In the genomic region with DNA sequence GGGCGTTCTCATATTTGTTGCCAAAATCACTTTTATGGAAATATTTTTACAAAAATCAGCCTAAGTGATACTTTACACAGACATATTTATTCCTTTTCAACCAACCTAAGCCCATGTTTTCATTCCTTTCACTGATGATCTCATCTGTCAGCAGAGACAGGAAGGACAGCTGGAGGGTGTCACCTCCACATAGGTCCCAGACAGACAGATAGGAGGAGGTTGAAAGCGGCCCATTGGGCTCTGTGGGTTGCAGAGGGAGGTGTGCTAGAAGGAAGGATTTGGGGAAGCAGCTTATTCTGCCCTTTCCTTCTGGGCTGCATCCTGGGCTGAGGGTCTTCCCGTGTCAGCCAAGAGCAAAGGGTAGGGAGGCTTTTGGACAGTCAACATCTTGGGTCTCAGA, we compare ENCODE assay signal across 10 cellular contexts. TPM values are rescaled to one million over a fixed set of nuclear protein-coding genes. Genes with fewer than 3 reads are reported as not detected.
A peak's percentile ranks its signal among the peaks of the same experiment; 100 is the strongest.
DNase-seq lines count a peak whose midpoint lies in the region; ATAC-seq and TF ChIP-seq lines count a peak whose summit lies in the region.
"Had no signal": no experiment of that assay in that cellular context is flagged by ENCODE, and none has a peak within 500 bp of the region (broad histone marks: within the 10 kb centered on the region; RNA-seq: fewer than 3 reads in every experiment).

No MANE protein-coding gene starts in this region.

- POLR2A ChIA-PET in activated CD8-positive, alpha-beta T cell treated with anti-CD3 and anti-CD28 coated beads for 36 hours (lab: Charles Lee), result interaction anchor here (1.0 to 2.7 kb wide), 8 partner anchors 9 to 104 kb away, joined by 3 to 24 read pairs (median 8); no protein-coding TSS in a partner anchor

- peak; percentile 70 for DNase-seq in activated CD8-positive, alpha-beta T cell treated with anti-CD3 and anti-CD28 coated beads for 36 hours
- DNase-seq in immature natural killer cell (peak; percentile 50 to 61 (median 55)), AG08396 (ENCODE audit: low spot score) (no peak), SW480 (ENCODE audit: low spot score) (no peak), EL (no peak)
- DNase-seq: NCI-H2029 treated with DMSO at 0.1 percent for 48 hours had no signal

- H3K27me3 Mint-ChIP-seq in activated CD8-positive, alpha-beta T cell treated with anti-CD3 and anti-CD28 coated beads for 36 hours, result no peaks in the 10 kb centered on the region
- H3K27me3 Mint-ChIP-seq in immature natural killer cell (ENCODE audit: low read depth in 3 of 3), result peaks cover 5 to 13% (median 10%) of the 10 kb centered on the region in 3 donors

- H3K4me3 ChIP-seq in BLaER1 treated with 17β-estradiol and CSF1 and Interleukin-3, amounts not matched to agents 10 nM and 100 nM, result no peak overlapping the region
- H3K4me3 ChIP-seq: SJSA1 had no signal

- H3K4me1 ChIP-seq in BLaER1 treated with 17β-estradiol and CSF1 and Interleukin-3, amounts not matched to agents 10 nM and 100 nM, result peaks cover 56 to 97% (median 77%) of the 10 kb centered on the region in 10 experiments
- H3K4me1 ChIP-seq: SJSA1 had no signal

- peak overlapping the region; percentile 66 to 92 (median 85) for H3K4me2 ChIP-seq in BLaER1 treated with 17β-estradiol and CSF1 and Interleukin-3, amounts not matched to agents 10 nM and 100 nM

- H3K4me3 Mint-ChIP-seq in activated CD8-positive, alpha-beta T cell treated with anti-CD3 and anti-CD28 coated beads for 36 hours, result no peak overlapping the region
- peak overlapping the region; percentile 62 to 82 (median 75) for H3K4me3 Mint-ChIP-seq in immature natural killer cell

- peak overlapping the region; percentile 97 for H3K27ac Mint-ChIP-seq in activated CD8-positive, alpha-beta T cell treated with anti-CD3 and anti-CD28 coated beads for 36 hours
- H3K27ac Mint-ChIP-seq in immature natural killer cell, result peak overlapping the region; percentile 92 to 99 (median 96)

- H3K4me1 Mint-ChIP-seq in activated CD8-positive, alpha-beta T cell treated with anti-CD3 and anti-CD28 coated beads for 36 hours (ENCODE audit: low read depth), result peaks cover 91% of the 10 kb centered on the region
- peaks cover 98 to 100% of the 10 kb centered on the region in 2 donors for H3K4me1 Mint-ChIP-seq in immature natural killer cell

- peaks cover 1% of the 10 kb centered on the region for H3K36me3 Mint-ChIP-seq in activated CD8-positive, alpha-beta T cell treated with anti-CD3 and anti-CD28 coated beads for 36 hours (ENCODE audit: low read depth)
- peaks cover 0 to 5% (median 4%) of the 10 kb centered on the region in 3 donors for H3K36me3 Mint-ChIP-seq in immature natural killer cell

- no peak overlapping the region for H3K9ac ChIP-seq in BLaER1 treated with 17β-estradiol and CSF1 and Interleukin-3, amounts not matched to agents 10 nM and 100 nM

- intact Hi-C loops in activated CD8-positive, alpha-beta T cell treated with anti-CD3 and anti-CD28 coated beads for 36 hours (cut with micrococcal nuclease), result loop anchor here (2.0 kb wide), 1 partner anchor 25 kb away; the partner anchor contains the start of gene SEMA4D

- CTCF ChIA-PET in activated CD8-positive, alpha-beta T cell treated with anti-CD3 and anti-CD28 coated beads for 36 hours (lab: Charles Lee), result interaction anchor here (1.8 to 2.6 kb wide), 4 partner anchors 10 to 25 kb away, joined by 6 to 12 read pairs (median 10); no protein-coding TSS in a partner anchor

- H3K36me3 ChIP-seq in BLaER1 treated with 17β-estradiol and CSF1 and Interleukin-3, amounts not matched to agents 10 nM and 100 nM, result no peaks in the 10 kb centered on the region
- H3K36me3 ChIP-seq in KOPT-K1 (ENCODE audit: insufficient read depth, low read length), result no peaks in the 10 kb centered on the region
- H3K36me3 ChIP-seq: SJSA1 had no signal

- peaks cover 9% of the 10 kb centered on the region for H3K9me3 Mint-ChIP-seq in activated CD8-positive, alpha-beta T cell treated with anti-CD3 and anti-CD28 coated beads for 36 hours
- H3K9me3 Mint-ChIP-seq in immature natural killer cell, result no peaks in the 10 kb centered on the region

- peak; percentile 48 for ATAC-seq in activated CD8-positive, alpha-beta T cell treated with anti-CD3 and anti-CD28 coated beads for 36 hours
- ATAC-seq in GM21825 (IDR thresholded peaks at IDR 0.05; ENCODE audit: unreplicated experiment), result no peak

- no peak for TF ChIP-seq CTCF in activated CD8-positive, alpha-beta T cell treated with anti-CD3 and anti-CD28 coated beads for 36 hours (IDR thresholded peaks at IDR 0.05)

- peak overlapping the region in 8 of 11 experiments; percentile 13 to 79 (median 68); a peak in 13 of 22 replicates for H3K27ac ChIP-seq in BLaER1 treated with 17β-estradiol and CSF1 and Interleukin-3, amounts not matched to agents 10 nM and 100 nM
- peak overlapping the region; percentile 100 for H3K27ac ChIP-seq in KOPT-K1 (ENCODE audit: low read depth, low read length, poor library complexity, severe bottlenecking)
- H3K27ac ChIP-seq: SJSA1 had no signal

- no peaks in the 10 kb centered on the region for H3K27me3 ChIP-seq in BLaER1 treated with 17β-estradiol and CSF1 and Interleukin-3, amounts not matched to agents 10 nM and 100 nM
- H3K27me3 ChIP-seq: SJSA1 had no signal

- H4K20me1 ChIP-seq in BLaER1 treated with 17β-estradiol and CSF1 and Interleukin-3, amounts not matched to agents 10 nM and 100 nM, result no peaks in the 10 kb centered on the region

- H3K9me3 ChIP-seq in BLaER1 treated with 17β-estradiol and CSF1 and Interleukin-3, amounts not matched to agents 10 nM and 100 nM (replicated peaks in 1 of 11), result peaks cover 8 to 24% (median 16%) of the 10 kb centered on the region in 11 experiments; a peak in 21 of 22 replicates
- peaks cover 8% of the 10 kb centered on the region for H3K9me3 ChIP-seq in KOPT-K1 (ENCODE audit: insufficient read depth, low read length, poor library complexity, severe bottlenecking)
- H3K9me3 ChIP-seq: SJSA1 had no signal

RNA-seq across cellular contexts. Expression of gene SEMA4D, which starts 26.0 kb away (rescaled TPM):
- total RNA-seq in activated CD8-positive, alpha-beta T cell treated with anti-CD3 and anti-CD28 coated beads for 36 hours, result 100 to 1,000 TPM; 290 to 317 TPM
- polyA plus RNA-seq in immature natural killer cell, result 10 to 100 TPM; 45.8 to 80.6 (median 47.0) TPM

Comparison
In these comparisons a context has a peak if more than half of its experiments do, and no peak if none do; other contexts are left out.
1. DNase-seq: peak in activated CD8-positive, alpha-beta T cell treated with anti-CD3 and anti-CD28 coated beads for 36 hours (single experiment) and immature natural killer cell (3 of 3); none in AG08396 (single experiment), SW480 (single experiment) and EL (single experiment).